8 cellular contexts compared by ENCODE assay signal in genomic region chr10:104337527-104337984, GRCh38. TPM values are rescaled to one million over a fixed set of nuclear protein-coding genes. Genes with fewer than 3 reads are reported as not detected.
DNase-seq lines count a peak whose midpoint lies in the region; ATAC-seq and TF ChIP-seq lines count a peak whose summit lies in the region.

No MANE protein-coding gene starts in this region.

- H4K20me1 ChIP-seq in smooth muscle cell (ENCODE audit: low read depth), result peaks cover 53% of the 10 kb centered on the region

- under 1% methylated on average over 19 of the region's 22 CpGs for WGBS in smooth muscle cell (ENCODE audit: low lambda C conversion rate)

- DNase-seq in H7 (peak; percentile 61), LNCaP clone FGC (ENCODE audit: low read depth) (no peak), adipocyte (ENCODE audit: low read depth) (peak; percentile 71), smooth muscle cell (lab: John Stamatoyannopoulos, UW; ENCODE audit: unreplicated experiment) (no peak), foreskin melanocyte (no peak)
- no peak for DNase-seq in stimulated activated naive CD4-positive, alpha-beta T cell treated with Interleukin-2 at 50 U/mL for 16 hours (lab: John Stamatoyannopoulos, UW)

- peak; percentile 26 for ATAC-seq in GM18499 (IDR thresholded peaks at IDR 0.05; ENCODE audit: insufficient read depth, unreplicated experiment)

- TF ChIP-seq CTCF in LNCaP clone FGC (IDR thresholded peaks at IDR 0.05; ENCODE audit: control insufficient read depth, extremely low read depth, insufficient read depth) (no peak), smooth muscle cell (IDR thresholded peaks at IDR 0.05; ENCODE audit: borderline replicate concordance, insufficient read depth, poor library complexity, severe bottlenecking) (peak; percentile 1)

- H3K79me2 ChIP-seq in smooth muscle cell (ENCODE audit: low read depth), result peaks cover 56% of the 10 kb centered on the region

- H3K36me3 ChIP-seq in H7 (replicated peaks; ENCODE audit: control insufficient read depth, insufficient read depth, low read length), result no peaks in the 10 kb centered on the region
- H3K36me3 ChIP-seq in adipocyte (ENCODE audit: control insufficient read depth, insufficient read depth, low read length, severe bottlenecking), result no peaks in the 10 kb centered on the region
- H3K36me3 ChIP-seq in iPS-15b (ENCODE audit: control insufficient read depth, insufficient read depth, low read length), result no peaks in the 10 kb centered on the region
- H3K36me3 ChIP-seq in smooth muscle cell (ENCODE audit: low read depth), result no peaks in the 10 kb centered on the region

- H3K4me2 ChIP-seq in smooth muscle cell, result peak overlapping the region; percentile 97

- no peak overlapping the region for H2AFZ ChIP-seq in smooth muscle cell (ENCODE audit: low read depth)

- no peaks in the 10 kb centered on the region; the same call in 1 of the 2 replicates for H3K27me3 ChIP-seq in H7 (ENCODE audit: control insufficient read depth, insufficient read depth, low read length)
- H3K27me3 ChIP-seq in adipocyte (replicated peaks; ENCODE audit: control insufficient read depth, insufficient read depth, low read length), result no peaks in the 10 kb centered on the region
- peaks cover 13% of the 10 kb centered on the region for H3K27me3 ChIP-seq in iPS-15b (ENCODE audit: control insufficient read depth, insufficient read depth, low read length)
- H3K27me3 ChIP-seq in smooth muscle cell (ENCODE audit: low read depth), result no peaks in the 10 kb centered on the region

- H3K27ac ChIP-seq in smooth muscle cell (ENCODE audit: low read depth), result peak overlapping the region; percentile 100

- peak overlapping the region; percentile 94 for H3K4me3 ChIP-seq in H7 (ENCODE audit: insufficient read depth, low read depth, low read length)
- H3K4me3 ChIP-seq in LNCaP clone FGC (ENCODE audit: low read depth, low read length), result peak overlapping the region; percentile 71
- peak overlapping the region; percentile 92 for H3K4me3 ChIP-seq in adipocyte (ENCODE audit: low read length)
- H3K4me3 ChIP-seq in iPS-15b (ENCODE audit: low read depth, low read length), result peak overlapping the region; percentile 82
- H3K4me3 ChIP-seq in smooth muscle cell, result peak overlapping the region; percentile 98

- H3F3A ChIP-seq in smooth muscle cell (ENCODE audit: low read depth), result peaks cover 13% of the 10 kb centered on the region

- H3K9me3 ChIP-seq in adipocyte (ENCODE audit: control insufficient read depth, low read length), result no peaks in the 10 kb centered on the region
- no peaks in the 10 kb centered on the region for H3K9me3 ChIP-seq in iPS-15b (ENCODE audit: control insufficient read depth, insufficient read depth, low read length)
- no peaks in the 10 kb centered on the region for H3K9me3 ChIP-seq in smooth muscle cell (replicated peaks; ENCODE audit: low read depth)

- peak overlapping the region; percentile 93 for H3K9ac ChIP-seq in adipocyte (ENCODE audit: low read length)
- H3K9ac ChIP-seq in iPS-15b (ENCODE audit: low read depth, low read length), result peak overlapping the region; percentile 80
- H3K9ac ChIP-seq in smooth muscle cell (ENCODE audit: low read depth), result peak overlapping the region; percentile 99

- H3K4me1 ChIP-seq in adipocyte (ENCODE audit: control insufficient read depth, insufficient read depth, low read length) (peaks cover 24% of the 10 kb centered on the region), iPS-15b (ENCODE audit: control insufficient read depth, insufficient read depth, low read length) (peaks cover 16% of the 10 kb centered on the region), smooth muscle cell (ENCODE audit: low read depth) (peaks cover 40% of the 10 kb centered on the region)

RNA-seq across cellular contexts. Expression of gene ITPRIP, which starts 0.7 kb away (rescaled TPM):
- total RNA-seq in H7 (2014; rRNA removed; shearing (Covaris generic)), result 6.7 and 6.9 TPM in 2 replicates
- total RNA-seq in smooth muscle cell, result 26.5 and 33.6 TPM in 2 replicates
- polyA plus RNA-seq in smooth muscle cell, result 44.5 and 59.3 TPM in 2 replicates

RNA-seq across cellular contexts. Expression of gene CFAP58, which starts 16.1 kb away (rescaled TPM):
- 0.62 and 2.0 TPM in 2 replicates for total RNA-seq in H7 (2014; rRNA removed; shearing (Covaris generic))
- total RNA-seq in smooth muscle cell, result 0.04 and 0.54 TPM in 2 replicates
- 0.39 and 0.73 TPM in 2 replicates for polyA plus RNA-seq in smooth muscle cell

Comparison
In these comparisons a context has a peak if more than half of its experiments do, and no peak if none do; other contexts are left out.
1. DNase-seq: peak in H7 (single experiment) and adipocyte (single experiment); none in LNCaP clone FGC (single experiment), smooth muscle cell (single experiment), stimulated activated naive CD4-positive, alpha-beta T cell treated with Interleukin-2 at 50 U/mL for 16 hours (single experiment) and foreskin melanocyte (single experiment).
2. Peak in every context shown above with its lines, with median percentiles within 50 percentile points of each other: H3K4me3 ChIP-seq and H3K9ac ChIP-seq.